Comparison of ENCODE assay signal across 8 cellular contexts in genomic region chr2:161237397-161238263, GRCh38.
DNase-seq lines count a peak whose midpoint lies in the region; ATAC-seq and TF ChIP-seq lines count a peak whose summit lies in the region.

No MANE protein-coding gene starts in this region.

- ATAC-seq in GM21526 (IDR thresholded peaks at IDR 0.05; ENCODE audit: low FRiP score, unreplicated experiment): peak; percentile 58

- no peak for TF ChIP-seq CTCF in WI38 (IDR thresholded peaks at IDR 0.05; ENCODE audit: low read depth, low read length)

- DNase-seq in DMS153 (lab: John Stamatoyannopoulos, UW) (peak; percentile 40), Kasumi-1 (lab: John Stamatoyannopoulos, UW) (peak; percentile 46 to 68), kidney glomerular epithelial cell (lab: John Stamatoyannopoulos, UW) (peak; percentile 39), HT-29 (ENCODE audit: low spot score) (no peak)
- peak; percentile 47 for DNase-seq in central memory CD4-positive, alpha-beta T cell
- peak; percentile 41 for DNase-seq in stimulated activated CD4-positive, alpha-beta T cell treated with anti-CD3 and anti-CD28 coated beads, Interleukin-12 subunit alpha, Interleukin-12 subunit beta, amount 100 ng/mL, for 4 hours

- peak overlapping the region; percentile 64 for H3K4me3 ChIP-seq in WI38 (ENCODE audit: low read depth, low read length)
